Comparison of ENCODE assay signal across 8 cellular contexts in the genomic region with DNA sequence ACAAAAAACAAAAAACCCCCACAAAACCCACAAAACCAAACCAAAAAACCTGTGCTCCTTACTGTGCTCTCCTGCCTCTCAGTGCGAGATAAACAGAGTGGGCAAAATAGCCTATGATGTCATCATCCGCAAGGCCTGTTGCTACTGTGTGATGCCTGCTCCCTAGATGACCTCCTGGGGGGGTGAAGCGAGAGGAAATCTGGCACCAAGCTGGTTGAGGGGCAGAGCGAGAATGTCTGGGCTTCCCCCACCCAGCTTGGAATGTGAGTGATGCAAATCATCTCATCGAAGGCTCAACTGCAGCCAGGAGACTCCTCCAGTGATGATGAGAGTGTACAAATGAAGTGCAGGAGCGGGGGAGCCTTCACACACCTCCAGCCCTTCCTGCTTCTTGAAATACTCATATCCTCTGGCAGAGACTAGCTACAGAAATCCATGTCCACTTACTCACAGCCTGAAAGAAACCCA. TPM values are rescaled to one million over a fixed set of nuclear protein-coding genes. Genes with fewer than 3 reads are reported as not detected.
DNase-seq lines count a peak whose midpoint lies in the region; ATAC-seq, FAIRE-seq and TF ChIP-seq lines count a peak whose summit lies in the region.

No MANE protein-coding gene starts in this region.

- no peaks in the 10 kb centered on the region for H3K27me3 Mint-ChIP-seq in CD4-positive, alpha-beta T cell

- H3K4me1 Mint-ChIP-seq in CD4-positive, alpha-beta T cell (ENCODE audit: low read depth) = no peaks in the 10 kb centered on the region

- H3K27me3 ChIP-seq in endothelial cell of umbilical vein (ENCODE audit: control insufficient read depth in 2 of 2, insufficient read depth in 2 of 2, low read length in 2 of 2) = no peaks in the 10 kb centered on the region
- no peaks in the 10 kb centered on the region for H3K27me3 ChIP-seq in CD4-positive, alpha-beta T cell (ENCODE audit: control insufficient read depth, insufficient read depth, low read length)

- peak overlapping the region; percentile 69 for H2AFZ ChIP-seq in endothelial cell of umbilical vein (ENCODE audit: low read depth, low read length)

- H3K9me3 ChIP-seq in endothelial cell of umbilical vein (replicated peaks; ENCODE audit: control insufficient read depth, insufficient read depth, low read length) = no peaks in the 10 kb centered on the region
- H3K9me3 ChIP-seq in CD4-positive, alpha-beta T cell (ENCODE audit: control insufficient read depth, low read length) = no peaks in the 10 kb centered on the region

- no peaks in the 10 kb centered on the region for H3K36me3 Mint-ChIP-seq in CD4-positive, alpha-beta T cell (ENCODE audit: low read depth)

- H3K79me2 ChIP-seq in endothelial cell of umbilical vein (ENCODE audit: control insufficient read depth, insufficient read depth, low read length) = no peaks in the 10 kb centered on the region

- peaks cover 21% of the 10 kb centered on the region for H3K4me1 ChIP-seq in endothelial cell of umbilical vein (ENCODE audit: control insufficient read depth, extremely low read depth, insufficient read depth, low read length)

- TF ChIP-seq CTCF in endothelial cell of umbilical vein (IDR thresholded peaks at IDR 0.05; ENCODE audit: extremely low read depth in 1 of 2, insufficient read depth in 1 of 2, low read depth in 1 of 2, low read length in 2 of 2) = no peak
- no peak for TF ChIP-seq CTCF in CD4-positive, alpha-beta T cell (IDR thresholded peaks at IDR 0.05)

- H4K20me1 ChIP-seq in endothelial cell of umbilical vein (replicated peaks; ENCODE audit: control insufficient read depth, extremely low read depth, insufficient read depth, low read length) = no peaks in the 10 kb centered on the region

- H3K4me3 ChIP-seq in endothelial cell of umbilical vein (replicated peaks in 1 of 3; ENCODE audit: insufficient read depth in 1 of 3, low read depth in 1 of 3, low read length in 3 of 3) = no peak overlapping the region
- no peak overlapping the region for H3K4me3 ChIP-seq in skeletal muscle cell (ENCODE audit: low read depth, low read length)

- H3K27ac Mint-ChIP-seq in CD4-positive, alpha-beta T cell = no peak overlapping the region

- peak overlapping the region; percentile 54 for H3K27ac ChIP-seq in endothelial cell of umbilical vein (ENCODE audit: insufficient read depth, low read depth, low read length)
- H3K27ac ChIP-seq in CD4-positive, alpha-beta T cell (ENCODE audit: low read depth, low read length) = no peak overlapping the region

- H3K36me3 ChIP-seq in endothelial cell of umbilical vein (ENCODE audit: control insufficient read depth in 2 of 2, extremely low read depth in 1 of 2, insufficient read depth in 2 of 2, low read length in 2 of 2) = no peaks in the 10 kb centered on the region

- no peak overlapping the region for H3K4me3 Mint-ChIP-seq in CD4-positive, alpha-beta T cell

- H3K9me3 Mint-ChIP-seq in CD4-positive, alpha-beta T cell = no peaks in the 10 kb centered on the region

- POLR2A ChIA-PET in endothelial cell of umbilical vein (lab: Charles Lee) = interaction anchor here (0.7 to 0.9 kb wide), 3 partner anchors 14 to 30 kb away, joined by 3 to 4 read pairs (median 3); no protein-coding TSS in a partner anchor
- POLR2A ChIA-PET in CD4-positive, alpha-beta T cell (lab: Charles Lee) = interaction anchor here (0.9 kb wide), 1 partner anchor 58 kb away, joined by 7 read pairs; no protein-coding TSS in a partner anchor

- H3K4me2 ChIP-seq in endothelial cell of umbilical vein (ENCODE audit: insufficient read depth, low read length) = peak overlapping the region; percentile 4

- no peak overlapping the region for H3K9ac ChIP-seq in endothelial cell of umbilical vein (replicated peaks; ENCODE audit: extremely low read depth, insufficient read depth, low read length)

- ATAC-seq in GM21381 (IDR thresholded peaks at IDR 0.05; ENCODE audit: unreplicated experiment) (peak; percentile 31), HG03565 (IDR thresholded peaks at IDR 0.05; ENCODE audit: unreplicated experiment) (peak; percentile 47)
- no peak for ATAC-seq in CD4-positive, alpha-beta T cell (ENCODE audit: poor library complexity)

- DNase-seq in EL (peak; percentile 99), endothelial cell of umbilical vein (ENCODE audit: low read depth, low spot score) (peak; percentile 92), skeletal muscle cell (ENCODE audit: low read depth) (peak; percentile 98), DMS153 (lab: John Stamatoyannopoulos, UW) (no peak), cortex of kidney (lab: John Stamatoyannopoulos, UW) (no peak)
- no peak for DNase-seq in CD4-positive, alpha-beta T cell

- intact Hi-C loops in endothelial cell of umbilical vein (cut with micrococcal nuclease) = loop anchor here (1.0 kb wide), 1 partner anchor 18 kb away; no protein-coding TSS in a partner anchor
- intact Hi-C loops in CD4-positive, alpha-beta T cell (cut with DNase I, micrococcal nuclease) = no loop called here

- H3K9me1 ChIP-seq in endothelial cell of umbilical vein (replicated peaks; ENCODE audit: control insufficient read depth, extremely low read depth, insufficient read depth, low read length) = no peaks in the 10 kb centered on the region

- dilution Hi-C loops in endothelial cell of umbilical vein (cut with MboI; ENCODE audit: extremely low pct_ligation_motif_present, low sequenced_read_pairs) = no loop called here

- no peak for TF ChIP-seq POLR2A in endothelial cell of umbilical vein (IDR thresholded peaks at IDR 0.05; ENCODE audit: low read depth, low read length)

- FAIRE-seq in endothelial cell of umbilical vein (lab: Jason Lieb, UNC) = peak; percentile 91

- CTCF ChIA-PET in endothelial cell of umbilical vein (lab: Charles Lee) = interaction anchor here (0.8 to 2.0 kb wide), 14 partner anchors 10 to 202 kb away, joined by 3 to 15 read pairs (median 4); a partner anchor contains a TSS
- CTCF ChIA-PET in CD4-positive, alpha-beta T cell (lab: Charles Lee) = no interaction called here

- no TSS peak for BruUV-seq in endothelial cell of umbilical vein (replicated peaks; lab: Mats Ljungman, UMichigan)

TF ChIP-seq in endothelial cell of umbilical vein, 7 proteins besides CTCF, POLR2A, EP300 and RAD21:
- peak; percentile 85 for TF ChIP-seq JUN (IDR thresholded peaks at IDR 0.05; ENCODE audit: borderline replicate concordance, insufficient read depth, insufficient read length, low read depth)
- TF ChIP-seq, protein P1, sequence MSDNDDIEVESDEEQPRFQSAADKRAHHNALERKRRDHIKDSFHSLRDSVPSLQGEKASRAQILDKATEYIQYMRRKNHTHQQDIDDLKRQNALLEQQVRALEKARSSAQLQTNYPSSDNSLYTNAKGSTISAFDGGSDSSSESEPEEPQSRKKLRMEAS (IDR thresholded peaks at IDR 0.05; ENCODE audit: insufficient read depth, insufficient read length) = no peak
- peak; percentile 39 for TF ChIP-seq FOS (IDR thresholded peaks at IDR 0.05; ENCODE audit: borderline replicate concordance, insufficient read depth, low read length)
- TF ChIP-seq POLR2AphosphoS5 (IDR thresholded peaks at IDR 0.05; ENCODE audit: insufficient read depth, low read depth, low read length) = peak; percentile 60
- no peak for TF ChIP-seq MYC (IDR thresholded peaks at IDR 0.05; ENCODE audit: low read depth, low read length)
- TF ChIP-seq GATA2 (IDR thresholded peaks at IDR 0.05; ENCODE audit: insufficient read depth, insufficient read length, low read depth, low read length) = peak; percentile 47
- no peak for TF ChIP-seq EZH2 (IDR thresholded peaks at IDR 0.05; ENCODE audit: borderline replicate concordance, low read depth, low read length, severe bottlenecking)

RNA-seq across cellular contexts. Expression of a gene that starts 57.7 kb away (rescaled TPM):
- total RNA-seq in endothelial cell of umbilical vein = 45.9 and 46.2 TPM in 2 replicates
- 6.4 and 8.0 TPM in 2 replicates for polyA plus RNA-seq in endothelial cell of umbilical vein
- polyA plus RNA-seq in endothelial cell of umbilical vein (2011; cell fraction: cytosol; rRNA removed) = 8.0 and 8.1 TPM in 2 replicates
- 37.0 and 46.6 TPM in 2 replicates for polyA plus RNA-seq in endothelial cell of umbilical vein (2011; cell fraction: nucleus; rRNA removed)
- 13.5 and 17.1 TPM in 2 replicates for polyA plus RNA-seq in endothelial cell of umbilical vein (2012)
- 19.6 and 20.1 TPM in 2 replicates for polyA minus RNA-seq in endothelial cell of umbilical vein
- 8.5 TPM for polyA minus RNA-seq in endothelial cell of umbilical vein (2011; cell fraction: cytosol; rRNA and poly(A)+ RNA removed)
- polyA minus RNA-seq in endothelial cell of umbilical vein (2011; cell fraction: nucleus; rRNA and poly(A)+ RNA removed) = 98.0 and 121 TPM in 2 replicates
- 10 to 100 TPM; 18.4 to 22.5 TPM for total RNA-seq in CD4-positive, alpha-beta T cell

Comparison
In these comparisons a context has a peak if more than half of its experiments do, and no peak if none do; other contexts are left out.
1. DNase-seq: peak in EL (single experiment), endothelial cell of umbilical vein (single experiment) and skeletal muscle cell (single experiment); none in DMS153 (single experiment), CD4-positive, alpha-beta T cell (0 of 10) and cortex of kidney (single experiment).